ENCODE assay signal across 40 cellular contexts in the genomic region with DNA sequence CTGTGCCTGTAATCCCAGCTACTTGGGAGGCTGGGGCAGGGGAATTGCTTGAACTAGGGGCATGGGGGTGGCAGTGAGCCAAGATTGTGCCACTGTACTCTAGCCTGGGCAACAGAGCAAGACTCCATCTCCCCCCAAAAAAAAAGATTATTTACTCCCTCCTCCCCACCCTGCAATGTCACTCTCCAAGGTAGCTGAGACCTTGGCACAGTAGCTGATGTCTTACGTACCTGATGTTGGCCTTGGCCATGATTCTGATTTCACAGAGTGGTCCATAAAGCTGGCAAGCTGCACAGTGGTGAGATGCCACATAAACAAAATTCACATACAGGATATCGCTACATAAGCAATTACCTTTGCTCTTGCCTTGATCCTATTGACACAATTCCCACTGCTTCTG.
"Had no signal": no experiment of that assay in that cellular context is flagged by ENCODE, and none has a peak within 500 bp of the region (broad histone marks: within the 10 kb centered on the region; RNA-seq: fewer than 3 reads in every experiment).

No MANE protein-coding gene starts in this region.

- H3K9me3 Mint-ChIP-seq: activated naive CD4-positive, alpha-beta T cell treated with anti-CD3 and anti-CD28 coated beads for 36 hours; activated naive CD4-positive, alpha-beta T cell treated with anti-CD3 and anti-CD28 coated beads, Interleukin-2, amount 10 ng/mL, durations not matched to agents 7 days and 5 days; activated naive CD4-positive, alpha-beta T cell treated with anti-CD3 and anti-CD28 coated beads, Interleukin-2, amount 50 U/mL, for 24 hours; activated naive CD4-positive, alpha-beta T cell treated with anti-CD3 and anti-CD28 coated beads, Interleukin-2, amount 50 U/mL, for 72 hours; activated naive CD8-positive, alpha-beta T cell treated with anti-CD3 and anti-CD28 coated beads for 36 hours; activated naive CD8-positive, alpha-beta T cell treated with anti-CD3 and anti-CD28 coated beads, Interleukin-2, amount 10 ng/mL, durations not matched to agents 7 days and 5 days; activated naive CD8-positive, alpha-beta T cell treated with anti-CD3 and anti-CD28 coated beads, Interleukin-2, amount 50 U/mL, for 24 hours; activated T-cell treated with anti-CD3 and anti-CD28 coated beads, Interleukin-2, amount 50 U/mL, for 24 hours; activated T-cell treated with anti-CD3 and anti-CD28 coated beads, Interleukin-2, amount 50 U/mL, for 4 hours; activated T-cell treated with anti-CD3 and anti-CD28 coated beads, Interleukin-2, amount 50 U/mL, for 72 hours; activated T-helper 1 cell treated with anti-CD3 and anti-CD28 coated beads, Interleukin-12 subunit alpha, Interleukin-12 subunit beta, Interleukin-2, Interleukin-4 antibody, amounts not matched to agents 30 ng/mL and 10 ng/mL and 1 ng/mL, durations not matched to agents 14 hours and 24 hours and 36 hours; activated T-helper 17 cell treated with anti-CD3 and anti-CD28 coated beads, Interleukin-2, amount 50 U/mL, for 72 hours; activated T-helper 2 cell treated with anti-CD3 and anti-CD28 coated beads, Interferon-gamma antibody, Interleukin-2, Interleukin-4, amounts not matched to agents 10 μg/mL and 5 μg/mL and 100 μg/mL, durations not matched to agents 14 hours and 24 hours and 36 hours; central memory CD8-positive, alpha-beta T cell had no signal

- H3K27ac ChIP-seq: adrenal gland, ascending aorta, body of pancreas, brain microvascular endothelial cell, breast epithelium, cardiac muscle cell had no signal

- H3K27ac Mint-ChIP-seq: activated naive CD4-positive, alpha-beta T cell treated with anti-CD3 and anti-CD28 coated beads for 36 hours; activated naive CD4-positive, alpha-beta T cell treated with anti-CD3 and anti-CD28 coated beads, Interleukin-2, amount 10 ng/mL, durations not matched to agents 7 days and 5 days; activated naive CD4-positive, alpha-beta T cell treated with anti-CD3 and anti-CD28 coated beads, Interleukin-2, amount 50 U/mL, for 24 hours; activated naive CD4-positive, alpha-beta T cell treated with anti-CD3 and anti-CD28 coated beads, Interleukin-2, amount 50 U/mL, for 72 hours; activated naive CD8-positive, alpha-beta T cell; activated naive CD8-positive, alpha-beta T cell treated with anti-CD3 and anti-CD28 coated beads for 36 hours; activated naive CD8-positive, alpha-beta T cell treated with anti-CD3 and anti-CD28 coated beads, Interleukin-2, amount 10 ng/mL, durations not matched to agents 7 days and 5 days; activated naive CD8-positive, alpha-beta T cell treated with anti-CD3 and anti-CD28 coated beads, Interleukin-2, amount 50 U/mL, for 24 hours; activated T-cell treated with anti-CD3 and anti-CD28 coated beads, Interleukin-2, amount 50 U/mL, for 24 hours; activated T-cell treated with anti-CD3 and anti-CD28 coated beads, Interleukin-2, amount 50 U/mL, for 72 hours; activated T-helper 1 cell treated with anti-CD3 and anti-CD28 coated beads, Interleukin-12 subunit alpha, Interleukin-12 subunit beta, Interleukin-2, Interleukin-4 antibody, amounts not matched to agents 30 ng/mL and 10 ng/mL and 1 ng/mL, durations not matched to agents 14 hours and 24 hours and 36 hours; activated T-helper 17 cell treated with anti-CD3 and anti-CD28 coated beads, Interleukin-2, amount 50 U/mL, for 72 hours; activated T-helper 2 cell treated with anti-CD3 and anti-CD28 coated beads, Interferon-gamma antibody, Interleukin-2, Interleukin-4, amounts not matched to agents 10 μg/mL and 5 μg/mL and 100 μg/mL, durations not matched to agents 14 hours and 24 hours and 36 hours; brain had no signal

- H3K4me3 ChIP-seq: adrenal gland, ascending aorta, body of pancreas, breast epithelium, cardiac muscle cell had no signal

- H3K27me3 ChIP-seq: ascending aorta, body of pancreas, brain microvascular endothelial cell, breast epithelium, cardiac muscle cell had no signal

- DNase-seq: activated effector memory CD4-positive, alpha-beta T cell treated with anti-CD3 and anti-CD28 coated beads, Interleukin-2, amount 50 U/mL, for 16 hours; activated effector memory CD4-positive, alpha-beta T cell treated with Interleukin-2 at 50 U/mL for 16 hours; activated gamma-delta T cell; activated gamma-delta T cell treated with Interleukin-2 at 50 U/mL for 16 hours; activated naive CD4-positive, alpha-beta T cell; activated naive CD4-positive, alpha-beta T cell treated with anti-CD3 and anti-CD28 coated beads for 36 hours; activated naive CD4-positive, alpha-beta T cell treated with anti-CD3 and anti-CD28 coated beads, Interleukin-2, amount 10 ng/mL, durations not matched to agents 7 days and 5 days; activated naive CD4-positive, alpha-beta T cell treated with anti-CD3 and anti-CD28 coated beads, Interleukin-2, amount 50 U/mL, for 16 hours; activated naive CD4-positive, alpha-beta T cell treated with Interleukin-2 at 50 U/mL for 16 hours; activated naive CD8-positive, alpha-beta T cell treated with anti-CD3 and anti-CD28 coated beads for 36 hours; activated naive CD8-positive, alpha-beta T cell treated with anti-CD3 and anti-CD28 coated beads, Interleukin-2, amount 10 ng/mL, durations not matched to agents 7 days and 5 days; activated naive CD8-positive, alpha-beta T cell treated with anti-CD3 and anti-CD28 coated beads, Interleukin-2, amount 50 U/mL, for 24 hours; activated T-cell treated with anti-CD3 and anti-CD28 coated beads, Interleukin-2, amount 50 U/mL, for 1 hour; activated T-cell treated with anti-CD3 and anti-CD28 coated beads, Interleukin-2, amount 50 U/mL, for 24 hours; activated T-cell treated with anti-CD3 and anti-CD28 coated beads, Interleukin-2, amount 50 U/mL, for 4 hours; activated T-cell treated with anti-CD3 and anti-CD28 coated beads, Interleukin-2, amount 50 U/mL, for 48 hours; activated T-cell treated with anti-CD3 and anti-CD28 coated beads, Interleukin-2, amount 50 U/mL, for 72 hours; adrenal gland; amniotic stem cell; amygdala; anterior cingulate cortex; aorta; body of pancreas; brain microvascular endothelial cell; caudate nucleus; central memory CD4-positive, alpha-beta T cell; cerebellar nuclear complex had no signal

- H3K4me1 ChIP-seq: adrenal gland, ascending aorta, body of pancreas, breast epithelium had no signal

- FAIRE-seq: astrocyte, bronchial epithelial cell had no signal

- H3K36me3 ChIP-seq: adrenal gland, ascending aorta, brain microvascular endothelial cell, breast epithelium, cardiac muscle cell had no signal

- H3K27me3 Mint-ChIP-seq: brain had no signal

- H3K9me3 ChIP-seq: adrenal gland, ascending aorta, body of pancreas, breast epithelium had no signal

- H3K4me3 Mint-ChIP-seq: activated naive CD4-positive, alpha-beta T cell treated with anti-CD3 and anti-CD28 coated beads for 36 hours; activated naive CD4-positive, alpha-beta T cell treated with anti-CD3 and anti-CD28 coated beads, Interleukin-2, amount 10 ng/mL, durations not matched to agents 7 days and 5 days; activated naive CD4-positive, alpha-beta T cell treated with anti-CD3 and anti-CD28 coated beads, Interleukin-2, amount 50 U/mL, for 24 hours; activated naive CD8-positive, alpha-beta T cell; activated naive CD8-positive, alpha-beta T cell treated with anti-CD3 and anti-CD28 coated beads for 36 hours; activated naive CD8-positive, alpha-beta T cell treated with anti-CD3 and anti-CD28 coated beads, Interleukin-2, amount 10 ng/mL, durations not matched to agents 7 days and 5 days; activated naive CD8-positive, alpha-beta T cell treated with anti-CD3 and anti-CD28 coated beads, Interleukin-2, amount 50 U/mL, for 24 hours; activated T-cell treated with anti-CD3 and anti-CD28 coated beads, Interleukin-2, amount 50 U/mL, for 24 hours; activated T-cell treated with anti-CD3 and anti-CD28 coated beads, Interleukin-2, amount 50 U/mL, for 4 hours; activated T-cell treated with anti-CD3 and anti-CD28 coated beads, Interleukin-2, amount 50 U/mL, for 72 hours; activated T-helper 1 cell treated with anti-CD3 and anti-CD28 coated beads, Interleukin-12 subunit alpha, Interleukin-12 subunit beta, Interleukin-2, Interleukin-4 antibody, amounts not matched to agents 30 ng/mL and 10 ng/mL and 1 ng/mL, durations not matched to agents 14 hours and 24 hours and 36 hours; activated T-helper 17 cell treated with anti-CD3 and anti-CD28 coated beads, Interleukin-2, amount 50 U/mL, for 72 hours; brain; central memory CD8-positive, alpha-beta T cell had no signal

- H3K4me1 Mint-ChIP-seq: brain had no signal

- H3K36me3 Mint-ChIP-seq: activated naive CD4-positive, alpha-beta T cell treated with anti-CD3 and anti-CD28 coated beads, Interleukin-2, amount 10 ng/mL, durations not matched to agents 7 days and 5 days; activated naive CD4-positive, alpha-beta T cell treated with anti-CD3 and anti-CD28 coated beads, Interleukin-2, amount 50 U/mL, for 24 hours; activated naive CD4-positive, alpha-beta T cell treated with anti-CD3 and anti-CD28 coated beads, Interleukin-2, amount 50 U/mL, for 72 hours; activated naive CD8-positive, alpha-beta T cell; activated naive CD8-positive, alpha-beta T cell treated with anti-CD3 and anti-CD28 coated beads for 36 hours; activated naive CD8-positive, alpha-beta T cell treated with anti-CD3 and anti-CD28 coated beads, Interleukin-2, amount 10 ng/mL, durations not matched to agents 7 days and 5 days; brain had no signal

- ATAC-seq: activated naive CD4-positive, alpha-beta T cell treated with anti-CD3 and anti-CD28 coated beads, Interleukin-2, amount 50 U/mL, for 72 hours; activated naive CD8-positive, alpha-beta T cell treated with anti-CD3 and anti-CD28 coated beads, Interleukin-2, amount 50 U/mL, for 24 hours; activated T-cell treated with anti-CD3 and anti-CD28 coated beads, Interleukin-2, amount 50 U/mL, for 4 hours; activated T-cell treated with anti-CD3 and anti-CD28 coated beads, Interleukin-2, amount 50 U/mL, for 72 hours; activated T-helper 17 cell treated with anti-CD3 and anti-CD28 coated beads, Interleukin-2, amount 50 U/mL, for 72 hours; body of pancreas had no signal
